8 cellular contexts compared by ENCODE assay signal in the genomic region with DNA sequence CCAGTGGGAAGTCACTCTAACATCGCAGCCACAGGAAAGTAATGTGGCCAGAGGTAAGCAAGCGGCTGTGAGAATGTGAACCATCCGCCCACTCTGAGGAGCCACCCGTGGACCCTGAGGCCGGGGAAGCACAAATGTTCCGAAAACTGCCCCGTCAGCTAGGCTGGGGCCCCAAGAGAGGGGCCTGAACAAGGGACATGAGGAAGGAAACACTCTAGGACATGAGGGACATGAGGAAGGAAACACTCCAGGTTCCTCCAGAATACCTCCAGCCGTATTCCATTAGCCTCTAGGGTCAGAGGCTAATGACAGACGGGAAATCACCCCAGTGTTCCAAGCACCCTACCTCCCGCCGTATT. TPM values are rescaled to one million over a fixed set of nuclear protein-coding genes. Genes with fewer than 3 reads are reported as not detected.
A peak's percentile ranks its signal among the peaks of the same experiment; 100 is the strongest.
DNase-seq lines count a peak whose midpoint lies in the region; ATAC-seq and TF ChIP-seq lines count a peak whose summit lies in the region.

No MANE protein-coding gene starts in this region.

- no peaks in the 10 kb centered on the region for H3K27me3 ChIP-seq in foreskin keratinocyte
- H3K27me3 ChIP-seq in ovary, result no peaks in the 10 kb centered on the region

- peaks cover 40% of the 10 kb centered on the region for H3K4me1 Mint-ChIP-seq in activated CD4-positive, alpha-beta T cell treated with anti-CD3 and anti-CD28 coated beads, Interleukin-2, amount 10 ng/mL, durations not matched to agents 7 days and 5 days

- TF ChIP-seq POLR2A in ovary (IDR thresholded peaks at IDR 0.05), result no peak

- peaks cover 14% of the 10 kb centered on the region for H3K36me3 Mint-ChIP-seq in activated CD4-positive, alpha-beta T cell treated with anti-CD3 and anti-CD28 coated beads, Interleukin-2, amount 10 ng/mL, durations not matched to agents 7 days and 5 days (ENCODE audit: low read depth)

- peak overlapping the region; percentile 93 for H3K27ac Mint-ChIP-seq in activated CD4-positive, alpha-beta T cell treated with anti-CD3 and anti-CD28 coated beads, Interleukin-2, amount 10 ng/mL, durations not matched to agents 7 days and 5 days

- intact Hi-C loops in ovary (cut with DNase I), result loop anchor here in 1 of 4 donors (10.0 kb wide), 1 partner anchor 309 kb away; no protein-coding TSS in a partner anchor

- WGBS in ovary, 3 donors, result 0 to 1% (median 1%) methylated on average over 11 of the region's 11 CpGs

- no peaks in the 10 kb centered on the region for H3K9me3 ChIP-seq in ovary

- POLR2A ChIA-PET in activated CD4-positive, alpha-beta T cell treated with anti-CD3 and anti-CD28 coated beads, Interleukin-2, amount 10 ng/mL, durations not matched to agents 7 days and 5 days (lab: Charles Lee), result no interaction called here

- DNase-seq in NCI-H748 (lab: John Stamatoyannopoulos, UW; ENCODE audit: unreplicated experiment), result peak; percentile 44
- no peak for DNase-seq in NCI-H748 treated with DMSO at 0.1 percent for 48 hours (lab: John Stamatoyannopoulos, UW)
- peak; percentile 9 for DNase-seq in activated CD4-positive, alpha-beta T cell treated with anti-CD3 and anti-CD28 coated beads, Interleukin-2, amount 10 ng/mL, durations not matched to agents 7 days and 5 days
- no peak for DNase-seq in foreskin keratinocyte
- DNase-seq in ovary, result no peak
- DNase-seq in NCI-H69 (lab: John Stamatoyannopoulos, UW), result no peak

- H3K4me3 ChIP-seq in ovary, result peak overlapping the region; percentile 66

- H3K9me3 Mint-ChIP-seq in activated CD4-positive, alpha-beta T cell treated with anti-CD3 and anti-CD28 coated beads, Interleukin-2, amount 10 ng/mL, durations not matched to agents 7 days and 5 days, result no peaks in the 10 kb centered on the region

- H3K27me3 Mint-ChIP-seq in activated CD4-positive, alpha-beta T cell treated with anti-CD3 and anti-CD28 coated beads, Interleukin-2, amount 10 ng/mL, durations not matched to agents 7 days and 5 days, result no peaks in the 10 kb centered on the region

- TF ChIP-seq EP300 in ovary (IDR thresholded peaks at IDR 0.05), result no peak

- peak overlapping the region; percentile 95 for H3K4me3 Mint-ChIP-seq in activated CD4-positive, alpha-beta T cell treated with anti-CD3 and anti-CD28 coated beads, Interleukin-2, amount 10 ng/mL, durations not matched to agents 7 days and 5 days

- CTCF ChIA-PET in activated CD4-positive, alpha-beta T cell treated with anti-CD3 and anti-CD28 coated beads, Interleukin-2, amount 10 ng/mL, durations not matched to agents 7 days and 5 days (lab: Charles Lee), result interaction anchor here (0.6 kb wide), 1 partner anchor 438 kb away, joined by 4 read pairs; no protein-coding TSS in a partner anchor

- H3K36me3 ChIP-seq in ovary, result no peaks in the 10 kb centered on the region

- peak; percentile 27 for ATAC-seq in HG02973 (IDR thresholded peaks at IDR 0.05; ENCODE audit: unreplicated experiment)
- ATAC-seq in foreskin keratinocyte, result peak; percentile 49
- no peak for ATAC-seq in HG03025 (IDR thresholded peaks at IDR 0.05; ENCODE audit: low FRiP score, unreplicated experiment)

- H3K27ac ChIP-seq in foreskin keratinocyte (peak overlapping the region; percentile 43), ovary (no peak overlapping the region)

- TF ChIP-seq CTCF in foreskin keratinocyte (conservative IDR thresholded peaks at IDR 0.05) (no peak), ovary (IDR thresholded peaks at IDR 0.05) (no peak)

- peaks cover 4% of the 10 kb centered on the region for H3K4me1 ChIP-seq in foreskin keratinocyte
- H3K4me1 ChIP-seq in ovary (ENCODE audit: insufficient read depth), result peaks cover 8% of the 10 kb centered on the region

RNA-seq across cellular contexts. Expression of gene TEFM, which starts 0.3 kb away (rescaled TPM):
- 10 to 100 TPM; 14.4 to 17.4 TPM for total RNA-seq in activated CD4-positive, alpha-beta T cell treated with anti-CD3 and anti-CD28 coated beads, Interleukin-2, amount 10 ng/mL, durations not matched to agents 7 days and 5 days
- total RNA-seq in foreskin keratinocyte (13.2 and 14.1 TPM in 2 replicates), ovary (10 to 100 TPM; 11.8 to 18.3 (median 14.7) TPM)
- polyA plus RNA-seq in foreskin keratinocyte (8.8 and 11.5 TPM in 2 replicates), ovary (10 to 100 TPM in 1 of 2 donors, 1 to 10 TPM in 1; 9.4 to 13.2 TPM)

RNA-seq across cellular contexts. Expression of gene ADAP2, which starts 16.0 kb away (rescaled TPM):
- total RNA-seq in activated CD4-positive, alpha-beta T cell treated with anti-CD3 and anti-CD28 coated beads, Interleukin-2, amount 10 ng/mL, durations not matched to agents 7 days and 5 days, result 1 to 10 TPM in 1 of 2 experiments, under 1 TPM in 1; 0.65 to 1.1 TPM
- total RNA-seq in foreskin keratinocyte, result 0.35 and 0.65 TPM in 2 replicates
- not detected in 2 replicates for polyA plus RNA-seq in foreskin keratinocyte
- 10 to 100 TPM in 1 of 7 donors, 1 to 10 TPM in 6; 4.7 to 11.5 (median 6.0) TPM for total RNA-seq in ovary
- polyA plus RNA-seq in ovary, result 10 to 100 TPM in 1 of 2 donors, 1 to 10 TPM in 1; 5.4 to 17.6 TPM

Comparison
In these comparisons a context has a peak if more than half of its experiments do, and no peak if none do; other contexts are left out.
1. DNase-seq: peak in NCI-H748 (single experiment) and activated CD4-positive, alpha-beta T cell treated with anti-CD3 and anti-CD28 coated beads, Interleukin-2, amount 10 ng/mL, durations not matched to agents 7 days and 5 days (single experiment); none in NCI-H748 treated with DMSO at 0.1 percent for 48 hours (single experiment), foreskin keratinocyte (0 of 2), ovary (0 of 5) and NCI-H69 (single experiment).